ENCODE assay signal across 11 cellular contexts in the genomic region with DNA sequence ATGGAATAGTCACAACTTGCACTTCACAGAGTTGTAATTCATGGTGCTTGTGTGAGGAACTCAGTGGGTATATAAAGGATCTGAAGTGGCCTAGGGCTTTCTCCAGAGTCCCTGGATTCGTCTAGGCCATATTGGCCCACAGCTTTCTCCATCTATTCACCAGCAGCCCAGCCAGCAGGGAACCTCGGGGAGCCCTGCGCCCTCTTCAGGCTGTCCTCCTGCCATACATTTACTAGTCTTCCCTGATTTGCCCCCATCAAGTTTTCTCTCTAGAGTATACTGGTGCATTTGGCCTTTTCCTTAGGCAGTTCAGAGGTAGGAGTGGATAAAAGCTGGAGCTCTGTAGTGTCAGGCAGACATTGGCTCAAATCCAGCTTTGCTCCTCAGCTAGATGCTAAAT.
DNase-seq lines count a peak whose midpoint lies in the region; ATAC-seq, FAIRE-seq and TF ChIP-seq lines count a peak whose summit lies in the region.
"Had no signal": no experiment of that assay in that cellular context is flagged by ENCODE, and none has a peak within 500 bp of the region (broad histone marks: within the 10 kb centered on the region; RNA-seq: fewer than 3 reads in every experiment).

No MANE protein-coding gene starts in this region.

- H2BK12ac ChIP-seq in trophoblast cell (ENCODE audit: low read length): no peak overlapping the region

- peak; percentile 46 for FAIRE-seq in K562 (lab: Jason Lieb, UNC)

- POLR2A ChIA-PET in K562 (lab: Yijun Ruan, JAX): no interaction called here

- in situ Hi-C loops in K562 (cut with MboI): no loop called here

- H3K79me2 ChIP-seq in K562 (ENCODE audit: control insufficient read depth, insufficient read depth, low read length) (no peaks in the 10 kb centered on the region), trophoblast cell (ENCODE audit: control insufficient read depth, insufficient read depth, low read length, poor library complexity) (no peaks in the 10 kb centered on the region)

- no peak overlapping the region for H4K8ac ChIP-seq in trophoblast cell (ENCODE audit: low read depth, low read length)

- no peak overlapping the region for H3K14ac ChIP-seq in trophoblast cell (ENCODE audit: low read length)

- DNase-seq in NCI-H748 (lab: John Stamatoyannopoulos, UW; ENCODE audit: unreplicated experiment) (peak; percentile 34), NCI-H748 treated with DMSO at 0.1 percent for 48 hours (lab: John Stamatoyannopoulos, UW) (no peak), K562 (ENCODE audit: extremely low read depth in 1 of 4, low spot score in 3 of 4) (peak; percentile 17 to 39 (median 24)), trophoblast cell (peak; percentile 30 to 42), NCI-H2171 (lab: John Stamatoyannopoulos, UW) (no peak)
- DNase-seq in activated T-cell treated with anti-CD3 and anti-CD28 coated beads, Interleukin-2, amount 50 U/mL, for 1 hour: no peak
- DNase-seq: activated CD4-positive, alpha-beta T cell treated with anti-CD3 and anti-CD28 coated beads, Interleukin-2, amount 50 U/mL, for 4 hours; effector memory CD8-positive, alpha-beta T cell; naive B cell had no signal

- H3K4me2 ChIP-seq in K562 (ENCODE audit: insufficient read depth, low read length) (no peak overlapping the region), trophoblast cell (ENCODE audit: low read length) (no peak overlapping the region)

- peaks cover 7 to 26% of the 10 kb centered on the region in 2 experiments; a peak in 3 of 5 replicates for H3K27me3 ChIP-seq in K562 (ENCODE audit: control insufficient read depth in 2 of 2, insufficient read depth in 2 of 2, low read length in 2 of 2)
- H3K27me3 ChIP-seq in trophoblast cell (ENCODE audit: insufficient read depth, low read length): no peaks in the 10 kb centered on the region

- no peaks in the 10 kb centered on the region for H3K9me3 ChIP-seq in K562 (replicated peaks; ENCODE audit: control insufficient read depth, insufficient read depth, low read depth, low read length)
- peaks cover 10% of the 10 kb centered on the region for H3K9me3 ChIP-seq in trophoblast cell (ENCODE audit: insufficient read depth, low read depth, low read length)

- no peak overlapping the region for H3K23ac ChIP-seq in trophoblast cell (ENCODE audit: low read length)

- H3K4me3 ChIP-seq in K562: no peak overlapping the region
- H3K4me3 ChIP-seq in trophoblast cell (ENCODE audit: low read depth, low read length): no peak overlapping the region

- H3K4me1 ChIP-seq in K562 (replicated peaks in 1 of 2; ENCODE audit: control insufficient read depth in 2 of 2, insufficient read depth in 2 of 2, low read length in 2 of 2) (no peaks in the 10 kb centered on the region; a peak in 1 of 5 replicates), trophoblast cell (ENCODE audit: control insufficient read depth in 1 of 2, insufficient read depth in 2 of 2, low read length in 2 of 2) (peaks cover 3% of the 10 kb centered on the region in 2 experiments)

- no peaks in the 10 kb centered on the region for H3K9me1 ChIP-seq in K562 (ENCODE audit: control insufficient read depth, insufficient read depth, low read length)

- intact Hi-C loops in K562 (cut with micrococcal nuclease): no loop called here

- H4K12ac ChIP-seq in trophoblast cell (ENCODE audit: low read depth, low read length): no peak overlapping the region

- no peak overlapping the region for H3K4ac ChIP-seq in trophoblast cell (ENCODE audit: low read depth, low read length)

- H2AK5ac ChIP-seq in trophoblast cell (ENCODE audit: low read length): no peak overlapping the region

- no peak overlapping the region for H3K18ac ChIP-seq in trophoblast cell (ENCODE audit: low read length)

- no peaks in the 10 kb centered on the region for H4K20me1 ChIP-seq in K562 (replicated peaks; ENCODE audit: control insufficient read depth, insufficient read depth, low read length)

- no peak overlapping the region for H4K91ac ChIP-seq in trophoblast cell (ENCODE audit: low read depth, low read length)

- TF ChIP-seq EP300 in Ishikawa (IDR thresholded peaks at IDR 0.05; ENCODE audit: borderline replicate concordance): no peak
- no peak for TF ChIP-seq EP300 in K562 (IDR thresholded peaks at IDR 0.05; ENCODE audit: low read length)

- no peak overlapping the region for H2BK5ac ChIP-seq in trophoblast cell (ENCODE audit: low read depth, low read length, poor library complexity)

- CTCF ChIA-PET in K562 (lab: Yijun Ruan, JAX; ENCODE audit: low intra/inter-chr PET ratio): no interaction called here

- H3K36me3 ChIP-seq in K562 (ENCODE audit: control insufficient read depth, insufficient read depth, low read length) (no peaks in the 10 kb centered on the region), trophoblast cell (ENCODE audit: control insufficient read depth in 1 of 2, insufficient read depth in 2 of 2, low read length in 2 of 2) (no peaks in the 10 kb centered on the region)

- no TSS peak for BruUV-seq in K562 (replicated peaks; lab: Mats Ljungman, UMichigan)

- no peak overlapping the region for H3K9ac ChIP-seq in K562 (ENCODE audit: insufficient read depth in 1 of 2, low read depth in 2 of 2, low read length in 2 of 2)
- H3K9ac ChIP-seq in trophoblast cell (ENCODE audit: low read length): no peak overlapping the region

- peak; percentile 50 to 64 (median 51) for TF ChIP-seq CTCF in K562 (IDR thresholded peaks at IDR 0.05 in 2 of 3, conservative IDR thresholded peaks at IDR 0.05 in 1 of 3; ENCODE audit: insufficient read depth in 2 of 3, low read depth in 1 of 3, low read length in 3 of 3)

- H3K27ac ChIP-seq in K562 (ENCODE audit: extremely low read depth, low read depth, low read length) (no peak overlapping the region), trophoblast cell (ENCODE audit: low read depth, low read length) (no peak overlapping the region)

- H2AFZ ChIP-seq in K562 (ENCODE audit: low read depth, low read length) (no peak overlapping the region), trophoblast cell (ENCODE audit: insufficient read depth, low read length, poor library complexity) (no peak overlapping the region)

- peak; percentile 45 for TF ChIP-seq RAD21 in Ishikawa (IDR thresholded peaks at IDR 0.05; ENCODE audit: low read depth)
- TF ChIP-seq RAD21 in K562 (CRISPR knock-in tag; conservative IDR thresholded peaks at IDR 0.05 in 1 of 2, IDR thresholded peaks at IDR 0.05 in 1 of 2): peak in 1 of 2 experiments; percentile 39; a peak in 1 of 4 replicates

- no peak for TF ChIP-seq POLR2A in K562 (conservative IDR thresholded peaks at IDR 0.05)

- ATAC-seq in K562: peak; percentile 89
- ATAC-seq in HG03520 (IDR thresholded peaks at IDR 0.05; ENCODE audit: unreplicated experiment): no peak
- ATAC-seq: effector memory CD8-positive, alpha-beta T cell had no signal

- 0% methylated on average over 3 of the region's 3 CpGs for WGBS in K562 (ENCODE audit: insufficient coverage, low coverage, missing lambda C conversion rate)
- WGBS in trophoblast cell (ENCODE audit: extremely low coverage, insufficient coverage, insufficient read length): no CpG with 5 or more reads among the region's 3 CpGs

- no peaks in the 10 kb centered on the region for H3K79me1 ChIP-seq in trophoblast cell (ENCODE audit: low read length)

- no peak overlapping the region for H2BK120ac ChIP-seq in trophoblast cell (ENCODE audit: insufficient read depth, low read length, poor library complexity)

TF ChIP-seq in Ishikawa, 13 proteins besides CTCF, POLR2A, EP300 and RAD21 (continues in another document):
- no peak for TF ChIP-seq TEAD4 (IDR thresholded peaks at IDR 0.05)
- no peak for TF ChIP-seq ZBTB7A (IDR thresholded peaks at IDR 0.05; ENCODE audit: low read depth)
- TF ChIP-seq YY1 (IDR thresholded peaks at IDR 0.05; ENCODE audit: low read depth): no peak
- TF ChIP-seq MAX (IDR thresholded peaks at IDR 0.05): no peak

TF ChIP-seq in K562, 482 proteins besides CTCF, POLR2A, EP300 and RAD21:
- 0 out of 2 replicates have a peak, but pooled peaks have one; percentile 11 for TF ChIP-seq SMC3 (conservative IDR thresholded peaks at IDR 0.05; ENCODE audit: insufficient read depth, low read depth, low read length)
- no peak for TF ChIP-seq STAT5A (IDR thresholded peaks at IDR 0.05; ENCODE audit: borderline replicate concordance, low read length)

Comparison
In these comparisons a context has a peak if more than half of its experiments do, and no peak if none do; other contexts are left out.
1. DNase-seq: peak in NCI-H748 (single experiment), K562 (4 of 4) and trophoblast cell (2 of 2); none in NCI-H748 treated with DMSO at 0.1 percent for 48 hours (single experiment), activated T-cell treated with anti-CD3 and anti-CD28 coated beads, Interleukin-2, amount 50 U/mL, for 1 hour (single experiment) and NCI-H2171 (single experiment).